ENCODE assay signal across 27 cellular contexts in genomic region chr10:128557149-128557548, GRCh38.
"Had no signal": no experiment of that assay in that cellular context is flagged by ENCODE, and none has a peak within 500 bp of the region (broad histone marks: within the 10 kb centered on the region; RNA-seq: fewer than 3 reads in every experiment).

No MANE protein-coding gene starts in this region.

- H3K4me1 Mint-ChIP-seq: endodermal cell had no signal

- H3K36me3 ChIP-seq: esophagus muscularis mucosa, gastroesophageal sphincter, heart left ventricle, lower lobe of right lung, right lobe of liver, stomach, thyroid gland, vagina had no signal

- H3K4me3 ChIP-seq: esophagus muscularis mucosa, gastroesophageal sphincter, heart left ventricle, hepatocyte, lower lobe of right lung, right lobe of liver, stomach, thyroid gland, vagina had no signal

- H3K27ac ChIP-seq: esophagus muscularis mucosa, foreskin keratinocyte, gastroesophageal sphincter, heart left ventricle, hepatocyte, lower lobe of right lung, parathyroid adenoma, right lobe of liver, stomach, thyroid gland, vagina had no signal

- H3K27me3 ChIP-seq: foreskin keratinocyte, hepatocyte, right lobe of liver, thyroid gland, vagina had no signal

- DNase-seq: effector CD8-positive, alpha-beta T cell; endodermal cell; foreskin keratinocyte; heart left ventricle; kidney glomerular epithelial cell; left ventricle myocardium superior; lower lobe of right lung; naive thymus-derived CD8-positive, alpha-beta T cell; nephron progenitor cell; right lobe of liver; small intestine; stimulated activated CD4-positive, alpha-beta T cell treated with anti-CD3 and anti-CD28 coated beads, Interleukin-15, amount 100 ng/mL, for 24 hours; stimulated activated CD4-positive, alpha-beta T cell treated with anti-CD3 and anti-CD28 coated beads, Interleukin-2, amount 100 ng/mL, for 48 hours; stimulated activated CD8-positive, alpha-beta memory T cell treated with anti-CD3 and anti-CD28 coated beads, Interleukin-4, amount 100 ng/mL, for 48 hours; stimulated activated naive CD4-positive, alpha-beta T cell treated with Interleukin-2 at 50 U/mL for 16 hours; stomach; thyroid gland; trophoblast cell had no signal

- H2AFZ ChIP-seq: hepatocyte, parathyroid adenoma had no signal

- H3K4me2 ChIP-seq: hepatocyte had no signal

- ATAC-seq: foreskin keratinocyte; gastroesophageal sphincter; heart left ventricle; left ventricle myocardium superior; lower lobe of right lung; naive thymus-derived CD8-positive, alpha-beta T cell; right lobe of liver had no signal

- H3K4me1 ChIP-seq: esophagus muscularis mucosa, foreskin keratinocyte, gastroesophageal sphincter, heart left ventricle, lower lobe of right lung, parathyroid adenoma, right lobe of liver, stomach, thyroid gland, vagina had no signal

- FAIRE-seq: colon, islet of Langerhans, small intestine had no signal

- H3K4me3 Mint-ChIP-seq: dendritic cell treated with granulocyte-macrophage colony-stimulating factor and Interleukin-4, amounts not matched to agents 40 ng/mL and 50 ng/mL, for 4 days; endodermal cell; naive thymus-derived CD8-positive, alpha-beta T cell; nephron progenitor cell had no signal

- H3K79me2 ChIP-seq: hepatocyte, parathyroid adenoma had no signal

- H3K9ac ChIP-seq: parathyroid adenoma had no signal

- H3K27ac Mint-ChIP-seq: dendritic cell treated with granulocyte-macrophage colony-stimulating factor and Interleukin-4, amounts not matched to agents 40 ng/mL and 50 ng/mL, for 4 days; endodermal cell; naive thymus-derived CD8-positive, alpha-beta T cell; nephron progenitor cell; progenitor cell of endocrine pancreas had no signal

- H3K27me3 Mint-ChIP-seq: dendritic cell treated with granulocyte-macrophage colony-stimulating factor and Interleukin-4, amounts not matched to agents 40 ng/mL and 50 ng/mL, for 4 days had no signal

- H3K9me3 ChIP-seq: esophagus muscularis mucosa, lower lobe of right lung, right lobe of liver, thyroid gland, vagina had no signal
